ENCODE assay signal across 23 cellular contexts in the genomic region with DNA sequence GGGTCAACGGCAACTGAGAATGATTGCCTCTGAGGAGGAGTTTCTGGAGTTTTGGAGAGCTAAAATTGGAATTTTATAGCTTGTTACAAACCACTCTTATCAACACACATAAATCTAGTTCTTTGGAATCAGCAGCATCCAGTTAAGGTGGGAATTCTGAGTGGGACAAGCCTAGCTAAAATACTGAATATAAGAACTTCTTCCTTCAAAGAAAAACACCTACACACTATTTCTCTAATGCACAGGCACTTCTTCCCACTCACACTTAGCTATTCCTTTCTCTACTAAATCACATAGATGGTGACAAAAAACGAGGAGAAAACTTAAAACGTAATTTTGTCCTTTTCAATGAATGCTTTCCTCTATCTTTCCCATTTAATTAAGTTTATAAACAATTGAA. TPM values are rescaled to one million over a fixed set of nuclear protein-coding genes. Genes with fewer than 3 reads are reported as not detected.
DNase-seq lines count a peak whose midpoint lies in the region; ATAC-seq, FAIRE-seq and TF ChIP-seq lines count a peak whose summit lies in the region.
"Had no signal": no experiment of that assay in that cellular context is flagged by ENCODE, and none has a peak within 500 bp of the region (broad histone marks: within the 10 kb centered on the region; RNA-seq: fewer than 3 reads in every experiment).

No MANE protein-coding gene starts in this region.

- no peak for ATAC-seq in right lobe of liver
- ATAC-seq in HepG2: no peak
- no peak for ATAC-seq in GM18868 (IDR thresholded peaks at IDR 0.05; ENCODE audit: unreplicated experiment)
- ATAC-seq: activated T-helper 17 cell treated with anti-CD3 and anti-CD28 coated beads, Interleukin-2, amount 50 U/mL, for 72 hours; naive thymus-derived CD4-positive, alpha-beta T cell; stimulated activated naive CD8-positive, alpha-beta T cell treated with anti-CD3 and anti-CD28 coated beads, Interleukin-15, amount 100 ng/mL, for 72 hours had no signal

- DNase-seq in right lobe of liver (no peak), HepG2 (ENCODE audit: low spot score) (no peak), hepatocyte (ENCODE audit: low spot score) (no peak), putamen (ENCODE audit: low spot score) (peak; percentile 52), Calu3 (no peak), MV-4-11 (lab: John Stamatoyannopoulos, UW) (no peak)
- DNase-seq in activated CD4-positive, alpha-beta T cell treated with anti-CD3 and anti-CD28 coated beads for 4 hours: no peak
- DNase-seq: ACHN; activated CD4-positive, alpha-beta T cell treated with anti-CD3 and anti-CD28 coated beads, Interleukin-2, amount 10 ng/mL, durations not matched to agents 24 days and 14 days; activated naive CD8-positive, alpha-beta T cell treated with anti-CD3 and anti-CD28 coated beads for 36 hours; CD4-positive, CD25-positive, alpha-beta regulatory T cell; naive thymus-derived CD4-positive, alpha-beta T cell; NCI-H774; OCI-M1; posterior cingulate gyrus; Right ventricle myocardium superior; small intestine; stimulated activated CD4-positive, alpha-beta T cell treated with anti-CD3 and anti-CD28 coated beads, Interleukin-4, amount 100 ng/mL, for 1 hour; stimulated activated naive CD8-positive, alpha-beta T cell treated with anti-CD3 and anti-CD28 coated beads, Interleukin-15, amount 100 ng/mL, for 72 hours had no signal

- H4K20me1 ChIP-seq in HepG2 (ENCODE audit: insufficient read depth, low read length) (no peaks in the 10 kb centered on the region), hepatocyte (ENCODE audit: insufficient read depth, poor library complexity, severe bottlenecking) (no peaks in the 10 kb centered on the region)

- POLR2A ChIA-PET in HepG2 (lab: Yijun Ruan, JAX): no interaction called here

- no peak for TF ChIP-seq CTCF in right lobe of liver (IDR thresholded peaks at IDR 0.05)
- no peak for TF ChIP-seq CTCF in HepG2 (CRISPR knock-in tag; IDR thresholded peaks at IDR 0.05)
- no peak for TF ChIP-seq CTCF in hepatocyte (IDR thresholded peaks at IDR 0.05; ENCODE audit: poor library complexity)
- TF ChIP-seq CTCF in Calu3 (IDR thresholded peaks at IDR 0.05; ENCODE audit: unreplicated experiment): no peak

- no peak overlapping the region for H3K4me3 ChIP-seq in right lobe of liver
- no peak overlapping the region for H3K4me3 ChIP-seq in HepG2 (replicated peaks in 1 of 3; ENCODE audit: insufficient read depth in 1 of 3, low read depth in 2 of 3, low read length in 3 of 3)
- H3K4me3 ChIP-seq in hepatocyte: no peak overlapping the region

- no peaks in the 10 kb centered on the region for H3K9me3 Mint-ChIP-seq in Calu3 (ENCODE audit: low read depth, unreplicated experiment)
- H3K9me3 Mint-ChIP-seq: activated CD4-positive, alpha-beta T cell treated with anti-CD3 and anti-CD28 coated beads, Interleukin-2, amount 10 ng/mL, durations not matched to agents 24 days and 14 days; activated T-helper 17 cell treated with anti-CD3 and anti-CD28 coated beads, Interleukin-2, amount 50 U/mL, for 72 hours; stimulated activated naive CD8-positive, alpha-beta T cell treated with anti-CD3 and anti-CD28 coated beads, Interleukin-15, amount 100 ng/mL, for 72 hours had no signal

- intact Hi-C loops in right lobe of liver (cut with DNase I) (no loop called here), HepG2 (cut with micrococcal nuclease; ENCODE audit: unreplicated experiment) (no loop called here), Calu3 (cut with micrococcal nuclease; ENCODE audit: unreplicated experiment) (no loop called here)

- TF ChIP-seq RAD21 in HepG2 (CRISPR knock-in tag; IDR thresholded peaks at IDR 0.05): no peak

- no peaks in the 10 kb centered on the region for H3K36me3 Mint-ChIP-seq in Calu3 (ENCODE audit: insufficient read depth, unreplicated experiment)

- TF ChIP-seq EP300 in HepG2 (IDR thresholded peaks at IDR 0.05; ENCODE audit: low read depth in 2 of 2, low read length in 2 of 2) (no peak), HepG2 (CRISPR knock-in tag; IDR thresholded peaks at IDR 0.05; ENCODE audit: borderline replicate concordance) (no peak)

- H3K36me3 ChIP-seq in right lobe of liver (no peaks in the 10 kb centered on the region), HepG2 (replicated peaks in 1 of 2; ENCODE audit: control insufficient read depth in 1 of 2, insufficient read depth in 2 of 2, low read length in 2 of 2) (no peaks in the 10 kb centered on the region), hepatocyte (replicated peaks; ENCODE audit: insufficient read depth, low read depth) (no peaks in the 10 kb centered on the region)

- H3K9ac ChIP-seq in HepG2 (ENCODE audit: insufficient read depth, low read depth, low read length): no peak overlapping the region

- H3K79me2 ChIP-seq in HepG2 (ENCODE audit: insufficient read depth, low read length) (no peaks in the 10 kb centered on the region), hepatocyte (no peaks in the 10 kb centered on the region)

- BruUV-seq in HepG2 (replicated peaks; lab: Mats Ljungman, UMichigan) (no TSS peak), Calu3 (replicated peaks; lab: Mats Ljungman, UMichigan) (no TSS peak)

- in situ Hi-C loops in HepG2 (cut with HindIII; ENCODE audit: extremely low pct_ligation_motif_present, low pct_unique_long_range_greater_than_20kb): no loop called here

- CTCF ChIA-PET in HepG2 (lab: Yijun Ruan, JAX; ENCODE audit: low intra/inter-chr PET ratio, low total read pairs): no interaction called here
- CTCF ChIA-PET in Calu3 (lab: Charles Lee): no interaction called here

- no peak overlapping the region for H3K27ac Mint-ChIP-seq in Calu3 (ENCODE audit: unreplicated experiment)
- H3K27ac Mint-ChIP-seq: activated naive CD8-positive, alpha-beta T cell treated with anti-CD3 and anti-CD28 coated beads for 36 hours; CD4-positive, CD25-positive, alpha-beta regulatory T cell had no signal

- H3K4me3 Mint-ChIP-seq in Calu3 (ENCODE audit: low read depth, unreplicated experiment): no peak overlapping the region
- H3K4me3 Mint-ChIP-seq: activated CD4-positive, alpha-beta T cell treated with anti-CD3 and anti-CD28 coated beads, Interleukin-2, amount 10 ng/mL, durations not matched to agents 24 days and 14 days; activated naive CD8-positive, alpha-beta T cell treated with anti-CD3 and anti-CD28 coated beads for 36 hours; activated T-helper 17 cell treated with anti-CD3 and anti-CD28 coated beads, Interleukin-2, amount 50 U/mL, for 72 hours; CD4-positive, CD25-positive, alpha-beta regulatory T cell; naive thymus-derived CD4-positive, alpha-beta T cell; stimulated activated naive CD8-positive, alpha-beta T cell treated with anti-CD3 and anti-CD28 coated beads, Interleukin-15, amount 100 ng/mL, for 72 hours had no signal

- H3K27me3 ChIP-seq in right lobe of liver (no peaks in the 10 kb centered on the region), HepG2 (ENCODE audit: control insufficient read depth in 1 of 2, insufficient read depth in 2 of 2, low read length in 2 of 2) (no peaks in the 10 kb centered on the region), hepatocyte (no peaks in the 10 kb centered on the region)

- H3K9me3 ChIP-seq in right lobe of liver: no peaks in the 10 kb centered on the region
- H3K9me3 ChIP-seq in HepG2 (ENCODE audit: low read length): no peaks in the 10 kb centered on the region
- no peaks in the 10 kb centered on the region for H3K9me3 ChIP-seq in hepatocyte (ENCODE audit: low read depth)

- TF ChIP-seq POLR2A in right lobe of liver (IDR thresholded peaks at IDR 0.05): no peak
- TF ChIP-seq POLR2A in HepG2 (IDR thresholded peaks at IDR 0.05; ENCODE audit: insufficient read depth in 1 of 2, low read depth in 2 of 2, low read length in 2 of 2): no peak

- no peaks in the 10 kb centered on the region for H3K9me2 ChIP-seq in hepatocyte (replicated peaks; ENCODE audit: insufficient read depth)

- FAIRE-seq in HepG2 (lab: Jason Lieb, UNC): no peak
- FAIRE-seq: colon, endometrium, small intestine had no signal

- H3K4me1 Mint-ChIP-seq in Calu3 (ENCODE audit: low read depth, unreplicated experiment): no peaks in the 10 kb centered on the region
- H3K4me1 Mint-ChIP-seq: activated T-helper 17 cell treated with anti-CD3 and anti-CD28 coated beads, Interleukin-2, amount 50 U/mL, for 72 hours; CD4-positive, CD25-positive, alpha-beta regulatory T cell had no signal

- H2AFZ ChIP-seq in HepG2 (ENCODE audit: low read length): no peak overlapping the region
- H2AFZ ChIP-seq in hepatocyte: no peak overlapping the region

- peak overlapping the region in 2 of 3 donors; percentile 2 to 24 for H3K27ac ChIP-seq in right lobe of liver
- no peak overlapping the region for H3K27ac ChIP-seq in HepG2 (ENCODE audit: extremely low read length, insufficient read depth, low read length)
- peak overlapping the region; percentile 35 for H3K27ac ChIP-seq in hepatocyte

- 56% methylated on average over 3 of the region's 3 CpGs for WGBS in right lobe of liver (ENCODE audit: insufficient coverage, low coverage, low lambda C conversion rate, missing lambda C conversion rate)
- WGBS in HepG2 (ENCODE audit: low lambda C conversion rate): 32% methylated on average over 3 of the region's 3 CpGs
- WGBS in hepatocyte (ENCODE audit: low lambda C conversion rate, missing lambda C conversion rate): 75% methylated on average over 3 of the region's 3 CpGs

- no peaks in the 10 kb centered on the region for H3K27me3 Mint-ChIP-seq in Calu3 (ENCODE audit: unreplicated experiment)
- H3K27me3 Mint-ChIP-seq: activated CD4-positive, alpha-beta T cell treated with anti-CD3 and anti-CD28 coated beads, Interleukin-2, amount 10 ng/mL, durations not matched to agents 24 days and 14 days; activated naive CD8-positive, alpha-beta T cell treated with anti-CD3 and anti-CD28 coated beads for 36 hours; activated T-helper 17 cell treated with anti-CD3 and anti-CD28 coated beads, Interleukin-2, amount 50 U/mL, for 72 hours; CD4-positive, CD25-positive, alpha-beta regulatory T cell; naive thymus-derived CD4-positive, alpha-beta T cell; stimulated activated naive CD8-positive, alpha-beta T cell treated with anti-CD3 and anti-CD28 coated beads, Interleukin-15, amount 100 ng/mL, for 72 hours had no signal

- no peak overlapping the region for H3K4me2 ChIP-seq in HepG2 (ENCODE audit: low read depth, low read length)
- no peak overlapping the region for H3K4me2 ChIP-seq in hepatocyte

- H3K4me1 ChIP-seq in right lobe of liver: peaks cover 0 to 14% (median 0%) of the 10 kb centered on the region in 4 donors
- peaks cover 10% of the 10 kb centered on the region for H3K4me1 ChIP-seq in HepG2 (ENCODE audit: insufficient read depth, low read length)
- H3K4me1 ChIP-seq in hepatocyte (ENCODE audit: insufficient read depth): no peaks in the 10 kb centered on the region

RNA-seq across cellular contexts. Expression of a gene that starts 43.4 kb away (rescaled TPM):
- total RNA-seq in right lobe of liver (100 to 1,000 TPM in 1 of 6 experiments, 10 to 100 TPM in 5; 19.8 to 118 (median 28.0) TPM), HepG2 (2016; rRNA removed; fragmentation: Illumina TruSeq; extraction: Trizol) (61.4 and 104 TPM in 2 replicates), hepatocyte (18.8 and 21.9 TPM in 2 replicates), Calu3 (2022) (47.7 and 62.8 TPM in 2 replicates)
- total RNA-seq in HepG2 (2016; cell fraction: cytosol; rRNA removed; fragmentation: Illumina TruSeq; extraction: Trizol; ENCODE audit: low read depth): 3.4 and 6.3 TPM in 2 replicates
- 55.8 and 102 TPM in 2 replicates for total RNA-seq in HepG2 (2016; cell fraction: insoluble cytoplasmic fraction; rRNA removed; fragmentation: Illumina TruSeq; extraction: Trizol)
- 14.9 and 18.0 TPM in 2 replicates for total RNA-seq in HepG2 (2016; cell fraction: membrane; rRNA removed; fragmentation: Illumina TruSeq; extraction: Trizol)
- 58.3 and 65.2 TPM in 2 replicates for total RNA-seq in HepG2 (2016; cell fraction: nucleus; rRNA removed; fragmentation: Illumina TruSeq; extraction: Trizol)
- polyA plus RNA-seq in HepG2 (2011; rRNA removed) (26.3 and 44.0 TPM in 2 replicates), hepatocyte (37.3 and 50.4 TPM in 2 replicates)
- polyA plus RNA-seq in HepG2 (2011; cell fraction: cytosol; rRNA removed): 44.0 and 51.8 TPM in 2 replicates
- 39.9 and 58.8 TPM in 2 replicates for polyA plus RNA-seq in HepG2 (2011; cell fraction: nucleus; rRNA removed)
- 53.5 and 57.4 TPM in 2 replicates for polyA plus RNA-seq in HepG2 (2012)
- 5.3 and 5.4 TPM in 2 replicates for polyA plus RNA-seq in HepG2 (2016; cell fraction: cytosol; fragmentation: Illumina TruSeq; extraction: Trizol; ENCODE audit: low read depth)
- 97.4 and 100 TPM in 2 replicates for polyA plus RNA-seq in HepG2 (2016; cell fraction: insoluble cytoplasmic fraction; fragmentation: Illumina TruSeq; extraction: Trizol; ENCODE audit: low read depth)
- polyA plus RNA-seq in HepG2 (2016; cell fraction: membrane; fragmentation: Illumina TruSeq; extraction: Trizol; ENCODE audit: low read depth): 12.1 and 13.7 TPM in 2 replicates
- 50.6 and 51.4 TPM in 2 replicates for polyA plus RNA-seq in HepG2 (2016; cell fraction: nucleus; fragmentation: Illumina TruSeq; extraction: Trizol; ENCODE audit: insufficient read depth, low read depth)
- 27.4 and 42.4 TPM in 2 replicates for polyA minus RNA-seq in HepG2 (2011; rRNA and poly(A)+ RNA removed; ENCODE audit: low replicate concordance)
- 22.2 and 36.5 TPM in 2 replicates for polyA minus RNA-seq in HepG2 (2011; cell fraction: cytosol; rRNA and poly(A)+ RNA removed)
- 89.7 and 99.6 TPM in 2 replicates for polyA minus RNA-seq in HepG2 (2011; cell fraction: nucleus; rRNA and poly(A)+ RNA removed)
